8 cellular contexts compared by ENCODE assay signal in the genomic region with DNA sequence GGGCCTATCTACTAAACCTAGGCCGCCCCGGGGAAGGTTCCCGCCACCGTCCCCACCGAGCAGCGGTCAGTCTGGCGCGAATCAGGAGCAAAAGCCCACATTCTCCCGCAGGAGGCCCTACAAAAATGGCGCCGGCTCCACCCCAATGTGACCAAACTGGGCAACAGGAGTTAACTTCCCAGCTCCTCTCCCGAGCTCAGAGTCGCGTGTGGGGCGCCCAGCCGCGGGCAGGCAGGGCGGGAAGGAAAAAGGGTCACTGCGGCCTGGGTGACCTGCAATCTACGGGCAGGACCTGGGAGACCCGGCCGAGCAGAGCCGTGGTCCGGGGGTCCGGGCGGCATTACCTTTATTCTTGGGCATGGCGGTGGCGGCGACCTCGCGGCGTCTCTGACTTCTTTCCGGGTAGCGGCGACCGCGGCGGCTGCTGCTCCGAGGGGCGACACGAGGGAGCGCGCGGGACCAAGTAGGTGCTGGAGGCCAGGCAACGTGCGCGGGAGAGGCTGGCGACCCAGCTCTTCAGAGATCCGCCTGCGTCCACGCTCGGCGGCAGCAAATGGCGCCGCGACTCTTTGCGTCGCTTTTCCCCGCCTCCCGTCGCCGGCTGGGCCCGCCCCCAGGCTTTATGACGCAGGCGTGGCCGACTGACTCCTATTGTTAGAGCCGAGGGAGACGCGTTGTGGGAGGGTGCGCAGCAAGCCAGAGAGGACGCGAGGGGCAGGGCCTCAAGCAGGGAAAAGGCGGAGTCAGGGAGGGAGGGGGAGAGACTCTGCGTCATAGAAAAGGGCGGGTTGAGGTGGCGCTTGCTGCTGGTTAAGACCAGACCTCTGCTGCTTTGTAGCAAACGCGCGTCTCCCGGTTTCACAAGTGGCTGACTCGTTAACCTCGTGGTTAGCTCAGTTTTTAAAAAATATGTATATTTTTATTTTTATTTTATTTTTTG. TPM values are rescaled to one million over a fixed set of nuclear protein-coding genes. Genes with fewer than 3 reads are reported as not detected.
DNase-seq lines count a peak whose midpoint lies in the region; ATAC-seq, FAIRE-seq and TF ChIP-seq lines count a peak whose summit lies in the region.

A gene with protein sequence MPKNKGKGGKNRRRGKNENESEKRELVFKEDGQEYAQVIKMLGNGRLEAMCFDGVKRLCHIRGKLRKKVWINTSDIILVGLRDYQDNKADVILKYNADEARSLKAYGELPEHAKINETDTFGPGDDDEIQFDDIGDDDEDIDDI (minus strand): TSS at position 558 of the 940 bp plus-strand sequence. CDS start 198 bp downstream, at position 360.

- TF ChIP-seq EP300 in sigmoid colon (IDR thresholded peaks at IDR 0.05), result peak in 1 of 4 donors; percentile 24

- H3K36me3 ChIP-seq in body of pancreas (replicated peaks in 1 of 2; ENCODE audit: insufficient read depth in 1 of 2, low read depth in 2 of 2), result no peaks in the 10 kb centered on the region
- H3K36me3 ChIP-seq in sigmoid colon, result peaks cover 0 to 9% (median 2%) of the 10 kb centered on the region in 4 donors

- H3K9me3 ChIP-seq in body of pancreas (no peaks in the 10 kb centered on the region), sigmoid colon (no peaks in the 10 kb centered on the region)

- peak; percentile 98 for DNase-seq in NCI-H2107 treated with DMSO at 0.1 percent for 48 hours (lab: John Stamatoyannopoulos, UW; ENCODE audit: unreplicated experiment)
- peak; percentile 95 to 99 (median 98) for DNase-seq in body of pancreas
- peak; percentile 69 for DNase-seq in iPS DF 19.7 (ENCODE audit: low read depth, low spot score)
- peak; percentile 100 for DNase-seq in sigmoid colon

- TF ChIP-seq POLR2A in body of pancreas (IDR thresholded peaks at IDR 0.05), result peak; percentile 95 to 96 (median 95)
- peak; percentile 81 to 91 for TF ChIP-seq POLR2A in sigmoid colon (IDR thresholded peaks at IDR 0.05)

- TF ChIP-seq CTCF in 22Rv1 (IDR thresholded peaks at IDR 0.05) (no peak), body of pancreas (IDR thresholded peaks at IDR 0.05) (no peak), sigmoid colon (IDR thresholded peaks at IDR 0.05) (no peak)

- H3K27me3 ChIP-seq in body of pancreas (no peaks in the 10 kb centered on the region), sigmoid colon (no peaks in the 10 kb centered on the region)

- H3K4me3 ChIP-seq in body of pancreas, result peak within 1 kb of the TSS; percentile 70 to 96
- H3K4me3 ChIP-seq in sigmoid colon, result peak within 1 kb of the TSS; percentile 69 to 81 (median 76)

- intact Hi-C loops in body of pancreas (cut with DNase I) (no loop called here), sigmoid colon (cut with DNase I) (loop anchor here (5.0 kb wide), 1 partner anchor 126 kb away; the partner anchor contains the start of gene RPS6KA3)

- H3K4me1 ChIP-seq in body of pancreas (peaks cover 15% of the 10 kb centered on the region), sigmoid colon (peaks cover 0 to 35% (median 9%) of the 10 kb centered on the region in 4 donors)

- 0% methylated on average over 18 to 44 of the region's 82 CpGs for WGBS in body of pancreas, 2 donors
- WGBS in sigmoid colon, 2 donors, result 3 to 4% methylated on average over 81 to 82 of the region's 82 CpGs

- ATAC-seq in GM18520 (IDR thresholded peaks at IDR 0.05; ENCODE audit: unreplicated experiment) (peak; percentile 99), HG03064 (IDR thresholded peaks at IDR 0.05; ENCODE audit: low read depth, unreplicated experiment) (peak; percentile 99), body of pancreas (peak; percentile 100)

- FAIRE-seq in TTC549 (lab: Jason Lieb, UNC), result peak; percentile 95

- H3K27ac ChIP-seq in 22Rv1, result peak within 1 kb of the TSS; percentile 69
- H3K27ac ChIP-seq in body of pancreas, result peak within 1 kb of the TSS; percentile 75 to 96 (median 92)
- H3K27ac ChIP-seq in sigmoid colon, result peak within 1 kb of the TSS; percentile 90 to 94 (median 92)

RNA-seq across cellular contexts. Expression of the gene that starts here (rescaled TPM):
- total RNA-seq in body of pancreas (10 to 100 TPM; 23.4 to 29.1 TPM), sigmoid colon (10 to 100 TPM; 38.8 to 75.7 (median 57.6) TPM)
- polyA plus RNA-seq in sigmoid colon, result 10 to 100 TPM; 34.0 to 48.6 (median 37.2) TPM

Comparison
In these comparisons a context has a peak if more than half of its experiments do, and no peak if none do; other contexts are left out.
1. Peak in every context shown above with its lines: DNase-seq, ATAC-seq, H3K4me3 ChIP-seq and H3K27ac ChIP-seq.